In the genomic region with DNA sequence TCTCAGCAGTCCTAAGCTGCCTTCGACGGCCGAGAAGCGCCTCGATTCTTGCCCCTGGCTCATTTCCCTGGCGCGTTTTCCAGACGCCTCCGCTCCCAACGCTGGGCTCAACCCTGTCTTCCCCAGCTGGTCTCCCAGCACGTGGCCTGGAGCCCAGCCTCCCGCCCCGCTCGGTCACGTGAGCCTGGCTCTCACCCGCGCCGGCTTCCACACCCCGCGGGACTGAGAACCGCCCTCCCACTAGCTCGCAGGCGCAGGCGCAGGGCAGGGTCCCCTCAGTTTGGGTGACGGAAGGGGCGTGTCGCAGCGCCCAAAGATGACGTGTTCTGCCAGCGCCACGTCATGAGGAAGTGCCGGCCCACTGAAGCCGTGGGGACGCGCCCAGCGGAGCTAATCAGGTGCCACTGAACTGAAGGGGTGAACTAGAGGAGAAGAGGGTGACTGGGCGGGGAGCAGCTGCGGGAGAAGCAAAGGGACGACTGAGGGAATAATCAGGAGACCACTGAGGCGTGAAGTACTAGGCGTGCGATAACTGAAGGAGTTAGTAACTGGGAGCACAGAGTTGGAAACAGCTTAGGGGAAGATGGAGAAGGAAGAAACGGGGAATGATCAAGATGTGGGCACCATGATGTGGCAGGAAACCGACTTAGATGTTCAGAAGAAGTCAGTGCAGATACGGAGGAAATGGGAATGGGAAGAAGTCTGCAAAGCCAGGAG, we compare ENCODE assay signal across 1 cellular context.
TF ChIP-seq lines count a peak whose summit lies in the region.

A gene with protein sequence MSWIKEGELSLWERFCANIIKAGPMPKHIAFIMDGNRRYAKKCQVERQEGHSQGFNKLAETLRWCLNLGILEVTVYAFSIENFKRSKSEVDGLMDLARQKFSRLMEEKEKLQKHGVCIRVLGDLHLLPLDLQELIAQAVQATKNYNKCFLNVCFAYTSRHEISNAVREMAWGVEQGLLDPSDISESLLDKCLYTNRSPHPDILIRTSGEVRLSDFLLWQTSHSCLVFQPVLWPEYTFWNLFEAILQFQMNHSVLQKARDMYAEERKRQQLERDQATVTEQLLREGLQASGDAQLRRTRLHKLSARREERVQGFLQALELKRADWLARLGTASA (plus strand): TSS at position 343 of the 717 bp plus-strand sequence. CDS start 625 bp downstream, outside the sequence.

TF ChIP-seq in neural cell, 6 proteins besides CTCF, POLR2A, EP300 and RAD21 (continued from another document):
- TF ChIP-seq, protein P1, sequence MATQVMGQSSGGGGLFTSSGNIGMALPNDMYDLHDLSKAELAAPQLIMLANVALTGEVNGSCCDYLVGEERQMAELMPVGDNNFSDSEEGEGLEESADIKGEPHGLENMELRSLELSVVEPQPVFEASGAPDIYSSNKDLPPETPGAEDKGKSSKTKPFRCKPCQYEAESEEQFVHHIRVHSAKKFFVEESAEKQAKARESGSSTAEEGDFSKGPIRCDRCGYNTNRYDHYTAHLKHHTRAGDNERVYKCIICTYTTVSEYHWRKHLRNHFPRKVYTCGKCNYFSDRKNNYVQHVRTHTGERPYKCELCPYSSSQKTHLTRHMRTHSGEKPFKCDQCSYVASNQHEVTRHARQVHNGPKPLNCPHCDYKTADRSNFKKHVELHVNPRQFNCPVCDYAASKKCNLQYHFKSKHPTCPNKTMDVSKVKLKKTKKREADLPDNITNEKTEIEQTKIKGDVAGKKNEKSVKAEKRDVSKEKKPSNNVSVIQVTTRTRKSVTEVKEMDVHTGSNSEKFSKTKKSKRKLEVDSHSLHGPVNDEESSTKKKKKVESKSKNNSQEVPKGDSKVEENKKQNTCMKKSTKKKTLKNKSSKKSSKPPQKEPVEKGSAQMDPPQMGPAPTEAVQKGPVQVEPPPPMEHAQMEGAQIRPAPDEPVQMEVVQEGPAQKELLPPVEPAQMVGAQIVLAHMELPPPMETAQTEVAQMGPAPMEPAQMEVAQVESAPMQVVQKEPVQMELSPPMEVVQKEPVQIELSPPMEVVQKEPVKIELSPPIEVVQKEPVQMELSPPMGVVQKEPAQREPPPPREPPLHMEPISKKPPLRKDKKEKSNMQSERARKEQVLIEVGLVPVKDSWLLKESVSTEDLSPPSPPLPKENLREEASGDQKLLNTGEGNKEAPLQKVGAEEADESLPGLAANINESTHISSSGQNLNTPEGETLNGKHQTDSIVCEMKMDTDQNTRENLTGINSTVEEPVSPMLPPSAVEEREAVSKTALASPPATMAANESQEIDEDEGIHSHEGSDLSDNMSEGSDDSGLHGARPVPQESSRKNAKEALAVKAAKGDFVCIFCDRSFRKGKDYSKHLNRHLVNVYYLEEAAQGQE (IDR thresholded peaks at IDR 0.05; ENCODE audit: borderline replicate concordance) = peak; percentile 72
- TF ChIP-seq MXI1 (conservative IDR thresholded peaks at IDR 0.05; ENCODE audit: poor library complexity, severe bottlenecking) (peak; percentile 96), SMC3 (conservative IDR thresholded peaks at IDR 0.05; ENCODE audit: poor library complexity) (peak; percentile 61), TAF1 (IDR thresholded peaks at IDR 0.05; ENCODE audit: low read depth) (peak; percentile 60), POLR2AphosphoS5 (IDR thresholded peaks at IDR 0.05) (peak; percentile 95)
TF ChIP-seq in neural cell: peak in this region for 5.
